ENCODE assay signal across 26 cellular contexts in genomic region chr12:4985820-4986219, GRCh38. TPM values are rescaled to one million over a fixed set of nuclear protein-coding genes. Genes with fewer than 3 reads are reported as not detected.
A peak's percentile ranks its signal among the peaks of the same experiment; 100 is the strongest.
DNase-seq lines count a peak whose midpoint lies in the region; ATAC-seq, FAIRE-seq and TF ChIP-seq lines count a peak whose summit lies in the region.
"Had no signal": no experiment of that assay in that cellular context is flagged by ENCODE, and none has a peak within 500 bp of the region (broad histone marks: within the 10 kb centered on the region; RNA-seq: fewer than 3 reads in every experiment).

No MANE protein-coding gene starts in this region.

- FAIRE-seq in GM12878 (lab: Jason Lieb, UNC), result no peak

- H2AFZ ChIP-seq in GM12878 (ENCODE audit: control insufficient read depth, low read depth, low read length), result no peak overlapping the region

- H3K27me3 ChIP-seq in GM12878 (replicated peaks in 1 of 2; ENCODE audit: control insufficient read depth in 2 of 2, insufficient read depth in 2 of 2, low read length in 1 of 2), result no peaks in the 10 kb centered on the region; a peak in 2 of 4 replicates
- H3K27me3 ChIP-seq: BLaER1 treated with 17β-estradiol and CSF1 and Interleukin-3, amounts not matched to agents 10 nM and 100 nM had no signal

- no peaks in the 10 kb centered on the region for H3K9me3 Mint-ChIP-seq in activated T-cell treated with anti-CD3 and anti-CD28 coated beads, Interleukin-2, amount 50 U/mL, for 72 hours
- H3K9me3 Mint-ChIP-seq: CD8-positive, alpha-beta memory T cell; T-helper 1 cell treated with Interleukin-12 subunit alpha and Interleukin-12 subunit beta and Interleukin-4 antibody, amounts not matched to agents 30 μg/mL and 1 μg/mL, for 36 hours had no signal

- no peak overlapping the region for H3K4me3 Mint-ChIP-seq in activated T-cell treated with anti-CD3 and anti-CD28 coated beads, Interleukin-2, amount 50 U/mL, for 72 hours
- H3K4me3 Mint-ChIP-seq: CD8-positive, alpha-beta memory T cell; T-helper 1 cell treated with Interleukin-12 subunit alpha and Interleukin-12 subunit beta and Interleukin-4 antibody, amounts not matched to agents 30 μg/mL and 1 μg/mL, for 36 hours had no signal

- no TSS peak for BruUV-seq in GM12878 (replicated peaks; lab: Mats Ljungman, UMichigan)

- peaks cover 4% of the 10 kb centered on the region for H3K4me1 ChIP-seq in GM12878 (ENCODE audit: control insufficient read depth, insufficient read depth, low read length)
- H3K4me1 ChIP-seq in mucosa of descending colon (ENCODE audit: low read depth), result no peaks in the 10 kb centered on the region
- H3K4me1 ChIP-seq: BLaER1 treated with 17β-estradiol and CSF1 and Interleukin-3, amounts not matched to agents 10 nM and 100 nM had no signal

- H3K4me1 Mint-ChIP-seq in activated T-cell treated with anti-CD3 and anti-CD28 coated beads, Interleukin-2, amount 50 U/mL, for 72 hours (ENCODE audit: low read depth), result no peaks in the 10 kb centered on the region
- H3K4me1 Mint-ChIP-seq: CD8-positive, alpha-beta memory T cell had no signal

- H4K20me1 ChIP-seq in GM12878 (ENCODE audit: control insufficient read depth, insufficient read depth), result no peaks in the 10 kb centered on the region
- H4K20me1 ChIP-seq: BLaER1 treated with 17β-estradiol and CSF1 and Interleukin-3, amounts not matched to agents 10 nM and 100 nM had no signal

- no peaks in the 10 kb centered on the region for H3K36me3 Mint-ChIP-seq in activated T-cell treated with anti-CD3 and anti-CD28 coated beads, Interleukin-2, amount 50 U/mL, for 72 hours (ENCODE audit: insufficient read depth in 2 of 2)
- H3K36me3 Mint-ChIP-seq: CD8-positive, alpha-beta memory T cell had no signal

- no peak overlapping the region for H3K27ac ChIP-seq in GM12878 (ENCODE audit: control insufficient read depth, insufficient read depth)
- H3K27ac ChIP-seq: BLaER1 treated with 17β-estradiol and CSF1 and Interleukin-3, amounts not matched to agents 10 nM and 100 nM; KMS-11 had no signal

- no peak for ATAC-seq in left ventricle myocardium superior
- peak; percentile 93 for ATAC-seq in GM12878
- ATAC-seq in mucosa of descending colon, result no peak
- no peak for ATAC-seq in activated T-cell treated with anti-CD3 and anti-CD28 coated beads, Interleukin-2, amount 50 U/mL, for 72 hours (replicated peaks in 1 of 2)
- ATAC-seq: PC-3 had no signal

- H3K9me3 ChIP-seq in GM12878 (replicated peaks; ENCODE audit: control insufficient read depth, insufficient read depth, low read length) (no peaks in the 10 kb centered on the region; the same call in 2 of the 3 replicates), mucosa of descending colon (no peaks in the 10 kb centered on the region)
- H3K9me3 ChIP-seq: BLaER1 treated with 17β-estradiol and CSF1 and Interleukin-3, amounts not matched to agents 10 nM and 100 nM had no signal

- 40% methylated on average over 6 of the region's 6 CpGs for WGBS in GM12878 (ENCODE audit: insufficient coverage, insufficient replicate concordance, low lambda C conversion rate, missing lambda C conversion rate)

- no peak for TF ChIP-seq RAD21 in GM12878 (IDR thresholded peaks at IDR 0.05; ENCODE audit: insufficient read depth, low read depth, low read length)

- H3K4me2 ChIP-seq in GM12878 (ENCODE audit: control insufficient read depth, insufficient read depth), result peak overlapping the region; percentile 13; the same call in 1 of the 2 replicates
- H3K4me2 ChIP-seq: BLaER1 treated with 17β-estradiol and CSF1 and Interleukin-3, amounts not matched to agents 10 nM and 100 nM; KMS-11 had no signal

- in situ Hi-C loops in GM12878 (cut with MboI), result no loop called here

- POLR2A ChIA-PET in GM12878 (lab: Charles Lee), result no interaction called here

- TF ChIP-seq EP300 in GM12878 (IDR thresholded peaks at IDR 0.05; ENCODE audit: borderline replicate concordance in 1 of 2, control insufficient read depth in 1 of 2, low read depth in 2 of 2, low read length in 2 of 2), result peak; percentile 15 to 41; a peak in 1 of 4 replicates

- CTCF ChIA-PET in GM12878 (lab: Yijun Ruan, JAX), result interaction anchor here (0.7 to 9.5 kb wide), 3 partner anchors 42 to 129 kb away, joined by 4 to 70 read pairs (median 4); no protein-coding TSS in a partner anchor

- H3K36me3 ChIP-seq in GM12878 (ENCODE audit: control insufficient read depth in 2 of 2, insufficient read depth in 2 of 2, low read length in 1 of 2), result no peaks in the 10 kb centered on the region
- no peaks in the 10 kb centered on the region for H3K36me3 ChIP-seq in mucosa of descending colon (ENCODE audit: low read depth)
- H3K36me3 ChIP-seq: BLaER1 treated with 17β-estradiol and CSF1 and Interleukin-3, amounts not matched to agents 10 nM and 100 nM had no signal

- no peak overlapping the region for H3K4me3 ChIP-seq in GM12878
- H3K4me3 ChIP-seq in mucosa of descending colon, result no peak overlapping the region
- H3K4me3 ChIP-seq: BLaER1 treated with 17β-estradiol and CSF1 and Interleukin-3, amounts not matched to agents 10 nM and 100 nM had no signal

- SMC1A ChIA-PET in GM12878 (lab: Charles Lee; ENCODE audit: uncharacterized antibody, unreplicated experiment), result interaction anchor here (1.1 to 3.7 kb wide), 4 partner anchors 11 to 128 kb away, joined by 3 to 13 read pairs (median 5); no protein-coding TSS in a partner anchor

- DNase-seq in cardiac septum (ENCODE audit: low spot score), result peak; percentile 39
- no peak for DNase-seq in left ventricle myocardium superior
- peak; percentile 78 for DNase-seq in NOMO-1 treated with DMSO at 0.1 percent for 48 hours (lab: John Stamatoyannopoulos, UW; ENCODE audit: unreplicated experiment)
- peak; percentile 33 for DNase-seq in GM12878 (ENCODE audit: low read depth, low spot score)
- DNase-seq in mucosa of descending colon, result no peak
- no peak for DNase-seq in NCI-H510A (lab: John Stamatoyannopoulos, UW)
- DNase-seq in DMS153 treated with DMSO at 0.1 percent for 48 hours (lab: John Stamatoyannopoulos, UW; ENCODE audit: unreplicated experiment), result no peak
- no peak for DNase-seq in activated T-cell treated with anti-CD3 and anti-CD28 coated beads, Interleukin-2, amount 50 U/mL, for 72 hours
- DNase-seq: 8988T; CD8-positive, alpha-beta memory T cell; DMS53; GDM1; GOT3; HCEC 1CT; IMR-90; NCI-H1930; NCI-H2227 treated with DMSO at 0.1 percent for 48 hours; NCI-H510A treated with DMSO at 0.1 percent for 48 hours; NCI-H774; NK-92 treated with Interleukin-12 subunit alpha and Interleukin-12 subunit beta, amount 100 ng/mL, for 24 hours; PC-3; Right ventricle myocardium superior had no signal

- no peak overlapping the region for H3K9ac ChIP-seq in GM12878 (ENCODE audit: control insufficient read depth, insufficient read depth, low read length)
- H3K9ac ChIP-seq: BLaER1 treated with 17β-estradiol and CSF1 and Interleukin-3, amounts not matched to agents 10 nM and 100 nM; KMS-11 had no signal

- RAD21 ChIA-PET in GM12878 (lab: Charles Lee; ENCODE audit: unreplicated experiment), result interaction anchor here (1.3 to 1.5 kb wide), 2 partner anchors 128 kb away, joined by 3 to 5 read pairs; no protein-coding TSS in a partner anchor

- no peak for TF ChIP-seq POLR2A in GM12878 (IDR thresholded peaks at IDR 0.05; ENCODE audit: low read depth, low read length)

- no peak for TF ChIP-seq CTCF in GM12878 (IDR thresholded peaks at IDR 0.05 in 2 of 3, conservative IDR thresholded peaks at IDR 0.05 in 1 of 3; ENCODE audit: control insufficient read depth in 2 of 3, extremely low read depth in 1 of 3, insufficient read depth in 1 of 3, low read depth in 3 of 3, low read length in 3 of 3)
- no peak for TF ChIP-seq CTCF in mucosa of descending colon (IDR thresholded peaks at IDR 0.05)

- H3K27ac Mint-ChIP-seq in activated T-cell treated with anti-CD3 and anti-CD28 coated beads, Interleukin-2, amount 50 U/mL, for 72 hours, result no peak overlapping the region
- H3K27ac Mint-ChIP-seq: T-helper 1 cell treated with Interleukin-12 subunit alpha and Interleukin-12 subunit beta and Interleukin-4 antibody, amounts not matched to agents 30 μg/mL and 1 μg/mL, for 36 hours had no signal

- H3K27me3 Mint-ChIP-seq in activated T-cell treated with anti-CD3 and anti-CD28 coated beads, Interleukin-2, amount 50 U/mL, for 72 hours (ENCODE audit: low read depth), result peaks cover 7% of the 10 kb centered on the region

- no peaks in the 10 kb centered on the region for H3K79me2 ChIP-seq in GM12878 (ENCODE audit: control insufficient read depth, insufficient read depth, low read length)

- intact Hi-C loops in cardiac septum (cut with DNase I), result no loop called here
- intact Hi-C loops in left ventricle myocardium superior (cut with micrococcal nuclease), result no loop called here
- intact Hi-C loops in GM12878 (cut with micrococcal nuclease; ENCODE audit: unreplicated experiment), result loop anchor here (5.0 kb wide), 1 partner anchor 74 kb away; no protein-coding TSS in a partner anchor
- intact Hi-C loops in mucosa of descending colon (cut with DNase I, micrococcal nuclease), result no loop called here

TF ChIP-seq in GM12878, 131 proteins besides CTCF, POLR2A, EP300 and RAD21 (continues in another document):
- no peak for TF ChIP-seq ZBED1 (IDR thresholded peaks at IDR 0.05; ENCODE audit: borderline replicate concordance)

RNA-seq across cellular contexts. Expression of gene KCNA5, which starts 57.9 kb away (rescaled TPM):
- total RNA-seq in cardiac septum, result 3.2 TPM
- total RNA-seq in left ventricle myocardium superior, result 2.2 TPM
- total RNA-seq in GM12878 (2013; cell fraction: nucleolus; rRNA removed), result not detected in 2 replicates
- total RNA-seq in GM12878 (2014; rRNA removed), result 0.11 and 0.16 TPM in 2 replicates
- total RNA-seq in GM12878 (2014; rRNA removed; fragmentation: Illumina TruSeq; extraction: Trizol), result 0.18 and 0.22 TPM in 2 replicates
- total RNA-seq in GM12878 (2021), result 0.29 and 0.44 TPM in 2 replicates
- polyA plus RNA-seq in GM12878 (2011; ENCODE audit: low read depth), result not detected
- not detected in 2 replicates for polyA plus RNA-seq in GM12878 (2011; rRNA removed)
- polyA plus RNA-seq in GM12878 (2011; cell fraction: cytosol; rRNA removed), result not detected in 2 replicates
- polyA plus RNA-seq in GM12878 (2011; cell fraction: nucleus; rRNA removed), result not detected in 2 replicates
- polyA plus RNA-seq in GM12878 (2012), result 0.07 TPM in 1 of 2 replicates, not detected in the other
- 0.16 TPM in 2 replicates for polyA plus RNA-seq in GM12878 (2014; fragmentation: Illumina TruSeq; extraction: Trizol)
- under 1 TPM in 1 of 2 experiments, not detected in 1; 0.11 TPM for polyA plus RNA-seq in GM12878 (2014; fragmentation: Nextera tagmentation; extraction: Ambion mirVana)
- polyA plus RNA-seq in GM12878 (2014; rRNA removed), result 0.33 and 0.56 TPM in 2 replicates
- not detected for polyA plus RNA-seq in GM12878 (2016; fragmentation: Nextera tagmentation; extraction: Ambion mirVana)
- polyA minus RNA-seq in GM12878 (2011; rRNA and poly(A)+ RNA removed), result not detected in 2 replicates
- not detected in 2 replicates for polyA minus RNA-seq in GM12878 (2011; cell fraction: cytosol; rRNA and poly(A)+ RNA removed)
- polyA minus RNA-seq in GM12878 (2011; cell fraction: nucleus; rRNA and poly(A)+ RNA removed), result not detected in 2 replicates
- total RNA-seq in mucosa of descending colon, result 10 to 100 TPM in 1 of 3 donors, under 1 TPM in 2; 0.20 to 10.8 (median 0.22) TPM
- total RNA-seq in activated T-cell treated with anti-CD3 and anti-CD28 coated beads, Interleukin-2, amount 50 U/mL, for 72 hours, result not detected
- total RNA-seq: CD8-positive, alpha-beta memory T cell; IMR-90; PC-3; RPMI7951 had no signal
- polyA plus RNA-seq: CD8-positive, alpha-beta memory T cell; IMR-90 had no signal

Comparison
In these comparisons a context has a peak if more than half of its experiments do, and no peak if none do; other contexts are left out.
1. DNase-seq: peak in cardiac septum (single experiment), NOMO-1 treated with DMSO at 0.1 percent for 48 hours (single experiment) and GM12878 (single experiment); none in left ventricle myocardium superior (single experiment), mucosa of descending colon (0 of 3), NCI-H510A (single experiment), DMS153 treated with DMSO at 0.1 percent for 48 hours (single experiment) and activated T-cell treated with anti-CD3 and anti-CD28 coated beads, Interleukin-2, amount 50 U/mL, for 72 hours (0 of 2).